16 cellular contexts compared by ENCODE assay signal in genomic region chr11:44497995-44498394, GRCh38.
DNase-seq lines count a peak whose midpoint lies in the region; ATAC-seq and TF ChIP-seq lines count a peak whose summit lies in the region.
"Had no signal": no experiment of that assay in that cellular context is flagged by ENCODE, and none has a peak within 500 bp of the region (broad histone marks: within the 10 kb centered on the region; RNA-seq: fewer than 3 reads in every experiment).

No MANE protein-coding gene starts in this region.

- H3K4me3 Mint-ChIP-seq in T-cell (no peak overlapping the region), glutamatergic neuron (ENCODE audit: unreplicated experiment) (no peak overlapping the region)
- H3K4me3 Mint-ChIP-seq: CD4-positive, alpha-beta memory T cell had no signal

- no peaks in the 10 kb centered on the region for H3K4me1 Mint-ChIP-seq in T-cell
- H3K4me1 Mint-ChIP-seq in glutamatergic neuron (ENCODE audit: low read depth, unreplicated experiment), result peaks cover 7% of the 10 kb centered on the region
- H3K4me1 Mint-ChIP-seq: CD4-positive, alpha-beta memory T cell had no signal

- no peaks in the 10 kb centered on the region for H3K9me3 Mint-ChIP-seq in T-cell
- H3K9me3 Mint-ChIP-seq in glutamatergic neuron (ENCODE audit: unreplicated experiment), result no peaks in the 10 kb centered on the region

- ATAC-seq in left ventricle myocardium superior (peak; percentile 62), sciatic nerve (peak; percentile 81), T-cell (replicated peaks in 1 of 4) (no peak)

- TF ChIP-seq CTCF in glutamatergic neuron (IDR thresholded peaks at IDR 0.05; ENCODE audit: partially characterized antibody, unreplicated experiment), result no peak

- H3K27me3 Mint-ChIP-seq in T-cell (peaks cover 9 to 22% of the 10 kb centered on the region in 2 donors), glutamatergic neuron (ENCODE audit: unreplicated experiment) (peaks cover 2% of the 10 kb centered on the region)

- intact Hi-C loops in left ventricle myocardium superior (cut with micrococcal nuclease) (no loop called here), sciatic nerve (cut with DNase I) (no loop called here)

- POLR2A ChIA-PET in T-cell (lab: Charles Lee), result no interaction called here

- DNase-seq in GM04504 (ENCODE audit: low read depth) (peak; percentile 13), NCI-H446 treated with DMSO at 0.1 percent for 48 hours (lab: John Stamatoyannopoulos, UW) (peak; percentile 79), left ventricle myocardium superior (no peak), sciatic nerve (ENCODE audit: low spot score) (no peak), T-cell (no peak), glutamatergic neuron (no peak), NCI-H1048 (lab: John Stamatoyannopoulos, UW) (no peak)
- DNase-seq in stimulated activated naive CD4-positive, alpha-beta T cell (lab: John Stamatoyannopoulos, UW), result no peak
- DNase-seq: BE2C; CD4-positive, alpha-beta memory T cell; COR-L47; DMS153; DMS79 treated with DMSO at 0.1 percent for 48 hours; EL; GM23248; H7 had no signal

- CTCF ChIA-PET in T-cell (lab: Charles Lee), result no interaction called here

- no peaks in the 10 kb centered on the region for H3K36me3 Mint-ChIP-seq in T-cell
- H3K36me3 Mint-ChIP-seq in glutamatergic neuron (ENCODE audit: unreplicated experiment), result no peaks in the 10 kb centered on the region
- H3K36me3 Mint-ChIP-seq: CD4-positive, alpha-beta memory T cell had no signal

- H3K27ac Mint-ChIP-seq in T-cell (no peak overlapping the region), glutamatergic neuron (ENCODE audit: unreplicated experiment) (no peak overlapping the region)
- H3K27ac Mint-ChIP-seq: CD4-positive, alpha-beta memory T cell had no signal

Comparison
In these comparisons a context has a peak if more than half of its experiments do, and no peak if none do; other contexts are left out.
1. DNase-seq: peak in GM04504 (single experiment) and NCI-H446 treated with DMSO at 0.1 percent for 48 hours (single experiment); none in left ventricle myocardium superior (single experiment), sciatic nerve (single experiment), T-cell (0 of 34), glutamatergic neuron (single experiment), NCI-H1048 (single experiment) and stimulated activated naive CD4-positive, alpha-beta T cell (0 of 6).
2. ATAC-seq: peak in left ventricle myocardium superior (single experiment) and sciatic nerve (single experiment); none in T-cell (0 of 4).